Comparison of ENCODE assay signal across 34 cellular contexts in the genomic region with DNA sequence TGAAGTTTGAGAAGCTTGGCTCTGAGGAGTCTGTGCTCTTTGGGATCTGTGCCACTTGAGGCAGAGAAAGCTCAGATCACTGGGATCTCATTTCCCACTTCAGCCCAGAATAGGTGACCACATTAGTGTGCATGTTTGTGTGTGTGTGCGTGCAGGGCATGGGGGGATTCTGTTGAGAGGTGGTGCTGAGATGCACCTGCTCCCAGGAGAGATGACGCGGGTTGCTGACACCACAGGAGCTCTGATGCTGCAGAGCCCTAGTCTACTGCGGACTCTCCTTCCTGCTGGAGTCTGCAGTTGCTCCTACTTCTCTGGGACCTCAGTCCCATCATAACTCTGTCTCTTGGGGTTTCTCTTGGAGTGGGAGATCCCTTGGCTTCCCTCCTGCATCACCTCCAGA. TPM values are rescaled to one million over a fixed set of nuclear protein-coding genes. Genes with fewer than 3 reads are reported as not detected.
"Had no signal": no experiment of that assay in that cellular context is flagged by ENCODE, and none has a peak within 500 bp of the region (broad histone marks: within the 10 kb centered on the region; RNA-seq: fewer than 3 reads in every experiment).

No MANE protein-coding gene starts in this region.

- H3K4me2 ChIP-seq: neural progenitor cell, smooth muscle cell had no signal

- H3K4me1 ChIP-seq: neural progenitor cell, parathyroid adenoma, psoas muscle, right lobe of liver, spleen, stomach, thyroid gland, tibial nerve, upper lobe of right lung, uterus had no signal

- H3K27ac Mint-ChIP-seq: naive B cell; natural killer cell; nephron; neural progenitor cell; progenitor cell of endocrine pancreas; stimulated activated effector memory CD8-positive, alpha-beta T cell treated with anti-CD3 and anti-CD28 coated beads, Interleukin-12 subunit alpha, Interleukin-12 subunit beta, amount 100 ng/mL, for 72 hours; stimulated activated naive CD8-positive, alpha-beta T cell treated with anti-CD3 and anti-CD28 coated beads, Interleukin-15, Interleukin-2, amounts not matched to agents 100 ng/mL and 50 ng/mL, for 24 hours had no signal

- H3K9me3 ChIP-seq: ovary, psoas muscle, right lobe of liver, spleen, stomach, thoracic aorta, thyroid gland, tibial nerve, upper lobe of right lung, uterus had no signal

- H3K27ac ChIP-seq: neural progenitor cell, ovary, parathyroid adenoma, psoas muscle, right lobe of liver, skin epidermis, spleen, stomach, thoracic aorta, thyroid gland, tibial nerve, upper lobe of right lung, uterus had no signal

- H3K36me3 ChIP-seq: neural progenitor cell, ovary, right lobe of liver, spleen, stomach, thoracic aorta, thyroid gland, tibial nerve, upper lobe of right lung, uterus had no signal

- DNase-seq: naive B cell; natural killer cell; occipital lobe; ovary; posterior cingulate gyrus; psoas muscle; right cardiac atrium; right lobe of liver; spleen; stimulated activated CD4-positive, alpha-beta T cell treated with anti-CD3 and anti-CD28 coated beads, Interleukin-15, amount 100 ng/mL, for 24 hours; stimulated activated CD4-positive, alpha-beta T cell treated with anti-CD3 and anti-CD28 coated beads, Interleukin-2, amount 100 ng/mL, for 24 hours; stimulated activated CD4-positive, alpha-beta T cell treated with anti-CD3 and anti-CD28 coated beads, Interleukin-2, amount 100 ng/mL, for 48 hours; stimulated activated CD4-positive, alpha-beta T cell treated with anti-CD3 and anti-CD28 coated beads, Interleukin-4, amount 100 ng/mL, for 24 hours; stimulated activated naive CD4-positive, alpha-beta T cell treated with Interleukin-2 at 50 U/mL for 16 hours; stomach; thyroid gland; trophoblast cell; upper lobe of right lung; uterus had no signal

- ATAC-seq: natural killer cell; psoas muscle; right cardiac atrium; right lobe of liver; stimulated activated effector memory CD8-positive, alpha-beta T cell treated with anti-CD3 and anti-CD28 coated beads, Interleukin-12 subunit alpha, Interleukin-12 subunit beta, amount 100 ng/mL, for 72 hours; upper lobe of right lung had no signal

- H3K9me3 Mint-ChIP-seq: natural killer cell; nephron; neural progenitor cell; stimulated activated effector memory CD8-positive, alpha-beta T cell treated with anti-CD3 and anti-CD28 coated beads, Interleukin-12 subunit alpha, Interleukin-12 subunit beta, amount 100 ng/mL, for 72 hours; stimulated activated naive CD8-positive, alpha-beta T cell treated with anti-CD3 and anti-CD28 coated beads, Interleukin-15, Interleukin-2, amounts not matched to agents 100 ng/mL and 50 ng/mL, for 24 hours had no signal

- H3K27me3 ChIP-seq: ovary, right lobe of liver, thyroid gland, tibial nerve, uterus had no signal

- H3K9ac ChIP-seq: neural progenitor cell, parathyroid adenoma had no signal

- H3K4me3 ChIP-seq: neural progenitor cell, ovary, psoas muscle, right lobe of liver, skin epidermis, smooth muscle cell, spleen, stomach, thoracic aorta, thyroid gland, tibial nerve, upper lobe of right lung, uterus had no signal

- H3K4me3 Mint-ChIP-seq: naive B cell; natural killer cell; nephron; stimulated activated effector memory CD8-positive, alpha-beta T cell treated with anti-CD3 and anti-CD28 coated beads, Interleukin-12 subunit alpha, Interleukin-12 subunit beta, amount 100 ng/mL, for 72 hours; stimulated activated naive CD8-positive, alpha-beta T cell treated with anti-CD3 and anti-CD28 coated beads, Interleukin-15, Interleukin-2, amounts not matched to agents 100 ng/mL and 50 ng/mL, for 24 hours had no signal

- H3K79me2 ChIP-seq: parathyroid adenoma had no signal

- H2AFZ ChIP-seq: neural progenitor cell, parathyroid adenoma had no signal

- H3K4me1 Mint-ChIP-seq: naive B cell; natural killer cell; nephron; neural progenitor cell; stimulated activated effector memory CD8-positive, alpha-beta T cell treated with anti-CD3 and anti-CD28 coated beads, Interleukin-12 subunit alpha, Interleukin-12 subunit beta, amount 100 ng/mL, for 72 hours had no signal

- H3K36me3 Mint-ChIP-seq: natural killer cell; neural progenitor cell; stimulated activated effector memory CD8-positive, alpha-beta T cell treated with anti-CD3 and anti-CD28 coated beads, Interleukin-12 subunit alpha, Interleukin-12 subunit beta, amount 100 ng/mL, for 72 hours had no signal

RNA-seq across cellular contexts. Expression of a gene that starts 14.7 kb away (rescaled TPM):
- total RNA-seq: myocyte, natural killer cell, osteoblast, renal cortical epithelial cell, smooth muscle cell, subcutaneous adipose tissue had no signal
- polyA plus RNA-seq: neural cell had no signal
